Comparison of ENCODE assay signal across 8 cellular contexts in genomic region chr7:39733881-39734571, GRCh38.
DNase-seq lines count a peak whose midpoint lies in the region; ATAC-seq and TF ChIP-seq lines count a peak whose summit lies in the region.

No MANE protein-coding gene starts in this region.

- no peaks in the 10 kb centered on the region for H3K9me3 Mint-ChIP-seq in activated T-helper 1 cell treated with anti-CD3 and anti-CD28 coated beads, Interleukin-12 subunit alpha, Interleukin-12 subunit beta, Interleukin-2, Interleukin-4 antibody, amounts not matched to agents 30 ng/mL and 10 ng/mL and 1 ng/mL, durations not matched to agents 14 hours and 24 hours and 36 hours

- peaks cover 10% of the 10 kb centered on the region for H3K36me3 Mint-ChIP-seq in activated T-helper 1 cell treated with anti-CD3 and anti-CD28 coated beads, Interleukin-12 subunit alpha, Interleukin-12 subunit beta, Interleukin-2, Interleukin-4 antibody, amounts not matched to agents 30 ng/mL and 10 ng/mL and 1 ng/mL, durations not matched to agents 14 hours and 24 hours and 36 hours (ENCODE audit: low read depth)

- H3K4me1 ChIP-seq in HUES6 (ENCODE audit: control insufficient read depth, insufficient read depth, low read length) (peaks cover 29% of the 10 kb centered on the region), right cardiac atrium (ENCODE audit: control insufficient read depth, insufficient read depth, low read length) (peaks cover 2% of the 10 kb centered on the region), gastrocnemius medialis (peaks cover 13 to 14% of the 10 kb centered on the region in 2 donors)

- H3K27me3 ChIP-seq in HUES6 (ENCODE audit: control insufficient read depth, insufficient read depth, low read length) (peaks cover 17% of the 10 kb centered on the region), right cardiac atrium (ENCODE audit: control insufficient read depth, insufficient read depth) (no peaks in the 10 kb centered on the region), gastrocnemius medialis (no peaks in the 10 kb centered on the region)

- in situ Hi-C loops in gastrocnemius medialis (cut with MboI; ENCODE audit: low sequenced_read_pairs in 4 of 4), result loop anchor here in 1 of 4 donors (5.0 kb wide), 1 partner anchor 102 kb away; no protein-coding TSS in a partner anchor

- H3K4me3 Mint-ChIP-seq in activated T-helper 1 cell treated with anti-CD3 and anti-CD28 coated beads, Interleukin-12 subunit alpha, Interleukin-12 subunit beta, Interleukin-2, Interleukin-4 antibody, amounts not matched to agents 30 ng/mL and 10 ng/mL and 1 ng/mL, durations not matched to agents 14 hours and 24 hours and 36 hours, result peak overlapping the region; percentile 86

- no peaks in the 10 kb centered on the region for H3K9me3 ChIP-seq in HUES6 (ENCODE audit: control insufficient read depth, insufficient read depth, low read depth, low read length)
- H3K9me3 ChIP-seq in right cardiac atrium (ENCODE audit: control insufficient read depth, low read length), result no peaks in the 10 kb centered on the region
- H3K9me3 ChIP-seq in gastrocnemius medialis, result no peaks in the 10 kb centered on the region

- peak overlapping the region; percentile 95 for H3K27ac Mint-ChIP-seq in activated T-helper 1 cell treated with anti-CD3 and anti-CD28 coated beads, Interleukin-12 subunit alpha, Interleukin-12 subunit beta, Interleukin-2, Interleukin-4 antibody, amounts not matched to agents 30 ng/mL and 10 ng/mL and 1 ng/mL, durations not matched to agents 14 hours and 24 hours and 36 hours

- H3K27ac ChIP-seq in HUES6 (ENCODE audit: low read depth, low read length) (peak overlapping the region; percentile 69), right cardiac atrium (ENCODE audit: low read length) (peak overlapping the region; percentile 18), gastrocnemius medialis (peak overlapping the region; percentile 41 to 66 (median 55))

- peak overlapping the region; percentile 72 for H3K9ac ChIP-seq in HUES6 (ENCODE audit: low read length)

- no peak for TF ChIP-seq CTCF in gastrocnemius medialis (IDR thresholded peaks at IDR 0.05 in 4 of 5, conservative IDR thresholded peaks at IDR 0.05 in 1 of 5)

- H3K27me3 Mint-ChIP-seq in activated T-helper 1 cell treated with anti-CD3 and anti-CD28 coated beads, Interleukin-12 subunit alpha, Interleukin-12 subunit beta, Interleukin-2, Interleukin-4 antibody, amounts not matched to agents 30 ng/mL and 10 ng/mL and 1 ng/mL, durations not matched to agents 14 hours and 24 hours and 36 hours (ENCODE audit: insufficient read depth), result peaks cover 6% of the 10 kb centered on the region

- no peak for ATAC-seq in right cardiac atrium
- no peak for ATAC-seq in gastrocnemius medialis
- no peak for ATAC-seq in GM18861 (IDR thresholded peaks at IDR 0.05; ENCODE audit: unreplicated experiment)

- DNase-seq in NCI-H2196 (lab: John Stamatoyannopoulos, UW; ENCODE audit: unreplicated experiment), result peak; percentile 14
- no peak for DNase-seq in NCI-H2196 treated with DMSO at 0.1 percent for 48 hours (lab: John Stamatoyannopoulos, UW; ENCODE audit: unreplicated experiment)
- DNase-seq in activated T-helper 1 cell treated with anti-CD3 and anti-CD28 coated beads, Interleukin-12 subunit alpha, Interleukin-12 subunit beta, Interleukin-2, Interleukin-4 antibody, amounts not matched to agents 30 ng/mL and 10 ng/mL and 1 ng/mL, durations not matched to agents 14 hours and 24 hours and 36 hours (ENCODE audit: low spot score), result no peak
- DNase-seq in right cardiac atrium, result no peak
- DNase-seq in gastrocnemius medialis, result no peak
- DNase-seq in NCI-H1105 treated with DMSO at 0.1 percent for 48 hours (lab: John Stamatoyannopoulos, UW), result no peak

- no peaks in the 10 kb centered on the region for H3K36me3 ChIP-seq in HUES6 (ENCODE audit: control insufficient read depth, insufficient read depth, low read length)
- no peaks in the 10 kb centered on the region for H3K36me3 ChIP-seq in gastrocnemius medialis

- WGBS in right cardiac atrium, result 31% methylated on average over 8 of the region's 8 CpGs

- intact Hi-C loops in activated T-helper 1 cell treated with anti-CD3 and anti-CD28 coated beads, Interleukin-12 subunit alpha, Interleukin-12 subunit beta, Interleukin-2, Interleukin-4 antibody, amounts not matched to agents 30 ng/mL and 10 ng/mL and 1 ng/mL, durations not matched to agents 14 hours and 24 hours and 36 hours (cut with micrococcal nuclease), result loop anchor here (1.0 to 2.0 kb wide), 7 partner anchors 8 to 400 kb away; partner anchors contain the start of genes MPLKIP, RALA and YAE1
- intact Hi-C loops in right cardiac atrium (cut with DNase I) (loop anchor here in 1 of 4 donors (5.0 kb wide), 1 partner anchor 112 kb away; the partner anchor contains the start of gene RALA), gastrocnemius medialis (cut with DNase I; ENCODE audit: low total_unique reads) (loop anchor here (10.0 kb wide), 1 partner anchor 221 kb away; the partner anchor contains the start of gene CDK13)

- no peak for TF ChIP-seq POLR2A in gastrocnemius medialis (IDR thresholded peaks at IDR 0.05)

- H3K4me3 ChIP-seq in HUES6 (ENCODE audit: low read depth, low read length) (peak overlapping the region; percentile 65), right cardiac atrium (ENCODE audit: low read length) (peak overlapping the region; percentile 60), gastrocnemius medialis (peak overlapping the region; percentile 57 to 66 (median 64))

- peaks cover 46% of the 10 kb centered on the region for H3K4me1 Mint-ChIP-seq in activated T-helper 1 cell treated with anti-CD3 and anti-CD28 coated beads, Interleukin-12 subunit alpha, Interleukin-12 subunit beta, Interleukin-2, Interleukin-4 antibody, amounts not matched to agents 30 ng/mL and 10 ng/mL and 1 ng/mL, durations not matched to agents 14 hours and 24 hours and 36 hours (ENCODE audit: low read depth)

Comparison
In these comparisons a context has a peak if more than half of its experiments do, and no peak if none do; other contexts are left out.
1. H3K27ac ChIP-seq: peak in every context shown above with its lines; median percentile 69 in HUES6; 55 in gastrocnemius medialis; 18 in right cardiac atrium.